In the genomic region with DNA sequence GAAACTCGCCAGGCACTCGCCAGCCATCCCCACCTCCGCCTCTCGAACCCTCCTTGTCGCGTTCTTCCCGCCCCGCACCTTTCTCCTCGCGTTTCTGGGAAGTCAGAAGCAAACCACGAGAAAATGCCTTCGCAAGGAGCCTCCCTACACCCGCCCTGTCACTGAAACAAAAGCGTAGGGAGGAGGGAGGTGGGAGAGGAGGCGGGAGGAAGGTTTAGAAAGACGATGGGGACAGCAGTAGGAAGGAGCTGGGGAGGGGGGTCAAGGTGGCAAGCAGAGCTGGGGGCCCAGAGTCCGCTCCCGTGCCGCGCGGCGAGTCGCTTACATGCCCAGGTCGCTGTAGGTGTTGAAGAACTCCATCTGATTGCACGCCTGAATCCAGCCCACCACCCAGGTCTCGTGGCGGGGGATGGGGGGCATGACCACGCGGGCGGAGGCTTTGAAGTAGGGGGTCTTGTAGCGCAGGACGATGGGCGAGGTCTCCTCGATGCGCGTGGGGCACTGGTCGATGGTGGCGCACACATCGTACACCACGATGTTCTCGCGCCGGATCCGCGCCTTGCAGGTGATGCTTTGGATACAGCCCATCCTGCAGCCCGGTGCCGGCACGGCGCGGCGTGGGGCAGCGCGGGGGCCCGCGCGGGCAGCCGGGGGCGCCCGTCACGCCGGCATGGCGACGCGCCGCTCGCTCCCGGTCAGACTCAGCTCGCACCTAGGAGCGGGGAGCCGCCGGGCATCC, we compare ENCODE assay signal across 7 cellular contexts. TPM values are rescaled to one million over a fixed set of nuclear protein-coding genes. Genes with fewer than 3 reads are reported as not detected.
DNase-seq lines count a peak whose midpoint lies in the region; ATAC-seq and TF ChIP-seq lines count a peak whose summit lies in the region.

No MANE protein-coding gene starts in this region.

- H3K27ac Mint-ChIP-seq in stimulated activated effector memory CD8-positive, alpha-beta T cell treated with anti-CD3 and anti-CD28 coated beads, Interleukin-12 subunit alpha, Interleukin-12 subunit beta, amount 100 ng/mL, for 72 hours: no peak overlapping the region

- intact Hi-C loops in ascending aorta (cut with DNase I): no loop called here

- in situ Hi-C loops in GM13977 (cut with MboI; ENCODE audit: low pct_unique_long_range_greater_than_20kb, low sequenced_read_pairs, unreplicated experiment): no loop called here

- no peaks in the 10 kb centered on the region for H3K9me3 ChIP-seq in ascending aorta

- no peak overlapping the region for H3K27ac ChIP-seq in ascending aorta

- no peak for TF ChIP-seq CTCF in GM13977 (IDR thresholded peaks at IDR 0.05; ENCODE audit: extremely low read depth, insufficient read depth, missing control alignments)
- TF ChIP-seq CTCF in ascending aorta (IDR thresholded peaks at IDR 0.05): no peak

- peak overlapping the region; percentile 81 to 91 for H3K4me3 ChIP-seq in ascending aorta

- no peaks in the 10 kb centered on the region for H3K36me3 Mint-ChIP-seq in stimulated activated effector memory CD8-positive, alpha-beta T cell treated with anti-CD3 and anti-CD28 coated beads, Interleukin-12 subunit alpha, Interleukin-12 subunit beta, amount 100 ng/mL, for 72 hours

- ATAC-seq in HG03442 (IDR thresholded peaks at IDR 0.05; ENCODE audit: unreplicated experiment): peak; percentile 2
- peak; percentile 22 for ATAC-seq in stimulated activated effector memory CD8-positive, alpha-beta T cell treated with anti-CD3 and anti-CD28 coated beads, Interleukin-12 subunit alpha, Interleukin-12 subunit beta, amount 100 ng/mL, for 72 hours
- no peak for ATAC-seq in HG03039 (IDR thresholded peaks at IDR 0.05; ENCODE audit: unreplicated experiment)

- H3K36me3 ChIP-seq in ascending aorta: no peaks in the 10 kb centered on the region

- H3K4me1 Mint-ChIP-seq in stimulated activated effector memory CD8-positive, alpha-beta T cell treated with anti-CD3 and anti-CD28 coated beads, Interleukin-12 subunit alpha, Interleukin-12 subunit beta, amount 100 ng/mL, for 72 hours: peaks cover 7% of the 10 kb centered on the region

- H3K27me3 ChIP-seq in ascending aorta: no peaks in the 10 kb centered on the region

- peak overlapping the region; percentile 55 for H3K4me3 Mint-ChIP-seq in stimulated activated effector memory CD8-positive, alpha-beta T cell treated with anti-CD3 and anti-CD28 coated beads, Interleukin-12 subunit alpha, Interleukin-12 subunit beta, amount 100 ng/mL, for 72 hours

- DNase-seq in GM13977 (ENCODE audit: low spot score) (peak; percentile 39), ascending aorta (ENCODE audit: low spot score in 2 of 2) (no peak), iPS-NIHi7 (ENCODE audit: extremely low spot score) (peak; percentile 38)
- DNase-seq in stimulated activated effector memory CD8-positive, alpha-beta T cell treated with anti-CD3 and anti-CD28 coated beads, Interleukin-12 subunit alpha, Interleukin-12 subunit beta, amount 100 ng/mL, for 72 hours (ENCODE audit: low spot score in 2 of 2): peak in 1 of 2 donors; percentile 48
- DNase-seq in stimulated activated naive CD4-positive, alpha-beta T cell treated with Interleukin-2 at 50 U/mL for 16 hours (lab: John Stamatoyannopoulos, UW): no peak

- no peaks in the 10 kb centered on the region for H3K4me1 ChIP-seq in ascending aorta

- no peaks in the 10 kb centered on the region for H3K9me3 Mint-ChIP-seq in stimulated activated effector memory CD8-positive, alpha-beta T cell treated with anti-CD3 and anti-CD28 coated beads, Interleukin-12 subunit alpha, Interleukin-12 subunit beta, amount 100 ng/mL, for 72 hours

RNA-seq across cellular contexts. Expression of a gene that starts 1.0 kb away (rescaled TPM):
- not detected for total RNA-seq in ascending aorta

Comparison
In these comparisons a context has a peak if more than half of its experiments do, and no peak if none do; other contexts are left out.
1. DNase-seq: peak in GM13977 (single experiment) and iPS-NIHi7 (single experiment); none in ascending aorta (0 of 2) and stimulated activated naive CD4-positive, alpha-beta T cell treated with Interleukin-2 at 50 U/mL for 16 hours (single experiment).